In genomic region chr2:157747695-157748370, GRCh38 we compare ENCODE assay signal across 11 cellular contexts.
A peak's percentile ranks its signal among the peaks of the same experiment; 100 is the strongest.
DNase-seq lines count a peak whose midpoint lies in the region; ATAC-seq and TF ChIP-seq lines count a peak whose summit lies in the region.
"Had no signal": no experiment of that assay in that cellular context is flagged by ENCODE, and none has a peak within 500 bp of the region (broad histone marks: within the 10 kb centered on the region; RNA-seq: fewer than 3 reads in every experiment).

No MANE protein-coding gene starts in this region.

- peaks cover 2% of the 10 kb centered on the region for H3K9me3 Mint-ChIP-seq in activated CD8-positive, alpha-beta memory T cell treated with anti-CD3 and anti-CD28 coated beads, Interleukin-2, amount 10 ng/mL, durations not matched to agents 7 days and 5 days (ENCODE audit: low read depth)

- H3K4me1 Mint-ChIP-seq in activated CD8-positive, alpha-beta memory T cell treated with anti-CD3 and anti-CD28 coated beads, Interleukin-2, amount 10 ng/mL, durations not matched to agents 7 days and 5 days: peaks cover 52% of the 10 kb centered on the region

- H3K36me3 ChIP-seq in MG63 (peaks cover 4% of the 10 kb centered on the region), right atrium auricular region (peaks cover 6% of the 10 kb centered on the region), tibial artery (peaks cover 4 to 23% (median 8%) of the 10 kb centered on the region in 3 donors)

- H3K27ac ChIP-seq in right atrium auricular region (no peak overlapping the region), tibial artery (no peak overlapping the region)

- TF ChIP-seq CTCF in right atrium auricular region (IDR thresholded peaks at IDR 0.05) (no peak), tibial artery (IDR thresholded peaks at IDR 0.05) (no peak)

- intact Hi-C loops in tibial artery (cut with DNase I; ENCODE audit: low total_unique reads): no loop called here

- H3K27ac Mint-ChIP-seq in activated CD8-positive, alpha-beta memory T cell treated with anti-CD3 and anti-CD28 coated beads, Interleukin-2, amount 10 ng/mL, durations not matched to agents 7 days and 5 days: peak overlapping the region; percentile 22
- H3K27ac Mint-ChIP-seq: B cell had no signal

- H3K36me3 Mint-ChIP-seq in activated CD8-positive, alpha-beta memory T cell treated with anti-CD3 and anti-CD28 coated beads, Interleukin-2, amount 10 ng/mL, durations not matched to agents 7 days and 5 days: peaks cover 40% of the 10 kb centered on the region

- DNase-seq in activated CD8-positive, alpha-beta memory T cell treated with anti-CD3 and anti-CD28 coated beads, Interleukin-2, amount 10 ng/mL, durations not matched to agents 7 days and 5 days: no peak
- DNase-seq in activated CD8-positive, alpha-beta memory T cell treated with anti-CD3 and anti-CD28 coated beads, Interleukin-2, amount 50 U/mL, for 48 hours: no peak
- DNase-seq in MG63: peak; percentile 43
- peak; percentile 64 for DNase-seq in right atrium auricular region (ENCODE audit: low spot score)
- peak; percentile 48 to 66 for DNase-seq in tibial artery
- DNase-seq in mucosa of gallbladder (ENCODE audit: low spot score): no peak
- no peak for DNase-seq in COLO829 (ENCODE audit: low spot score)
- DNase-seq: KBM-7; stimulated activated CD4-positive, alpha-beta T cell treated with anti-CD3 and anti-CD28 coated beads, Interleukin-4, amount 100 ng/mL, for 4 hours had no signal

- H3K4me3 Mint-ChIP-seq in activated CD8-positive, alpha-beta memory T cell treated with anti-CD3 and anti-CD28 coated beads, Interleukin-2, amount 10 ng/mL, durations not matched to agents 7 days and 5 days: no peak overlapping the region
- H3K4me3 Mint-ChIP-seq: B cell had no signal

- H3K27me3 ChIP-seq in MG63 (no peaks in the 10 kb centered on the region), right atrium auricular region (no peaks in the 10 kb centered on the region), tibial artery (no peaks in the 10 kb centered on the region)

- H3K9me3 ChIP-seq in MG63 (no peaks in the 10 kb centered on the region), right atrium auricular region (no peaks in the 10 kb centered on the region), tibial artery (no peaks in the 10 kb centered on the region)

- peaks cover 0 to 21% of the 10 kb centered on the region in 2 donors for H3K4me1 ChIP-seq in right atrium auricular region
- H3K4me1 ChIP-seq in tibial artery: peaks cover 0 to 20% (median 0%) of the 10 kb centered on the region in 4 donors

- no peak for ATAC-seq in activated CD8-positive, alpha-beta memory T cell treated with anti-CD3 and anti-CD28 coated beads, Interleukin-2, amount 10 ng/mL, durations not matched to agents 7 days and 5 days
- no peak for ATAC-seq in HG03139 (IDR thresholded peaks at IDR 0.05; ENCODE audit: unreplicated experiment)

- H3K4me3 ChIP-seq in MG63: no peak overlapping the region
- no peak overlapping the region for H3K4me3 ChIP-seq in right atrium auricular region
- H3K4me3 ChIP-seq in tibial artery: no peak overlapping the region

- CTCF ChIA-PET in activated CD8-positive, alpha-beta memory T cell treated with anti-CD3 and anti-CD28 coated beads, Interleukin-2, amount 10 ng/mL, durations not matched to agents 7 days and 5 days (lab: Charles Lee): interaction anchor here (1.1 to 1.4 kb wide), 2 partner anchors 13 to 275 kb away, joined by 4 read pairs; no protein-coding TSS in a partner anchor

- H3K27me3 Mint-ChIP-seq in activated CD8-positive, alpha-beta memory T cell treated with anti-CD3 and anti-CD28 coated beads, Interleukin-2, amount 10 ng/mL, durations not matched to agents 7 days and 5 days: no peaks in the 10 kb centered on the region
- H3K27me3 Mint-ChIP-seq: B cell had no signal

Comparison
In these comparisons a context has a peak if more than half of its experiments do, and no peak if none do; other contexts are left out.
1. DNase-seq: peak in MG63 (single experiment), right atrium auricular region (single experiment) and tibial artery (2 of 2); none in activated CD8-positive, alpha-beta memory T cell treated with anti-CD3 and anti-CD28 coated beads, Interleukin-2, amount 10 ng/mL, durations not matched to agents 7 days and 5 days (single experiment), activated CD8-positive, alpha-beta memory T cell treated with anti-CD3 and anti-CD28 coated beads, Interleukin-2, amount 50 U/mL, for 48 hours (single experiment), mucosa of gallbladder (single experiment) and COLO829 (single experiment).